ENCODE assay signal across 9 cellular contexts in genomic region chr13:46721054-46721453, GRCh38.
DNase-seq lines count a peak whose midpoint lies in the region; ATAC-seq and TF ChIP-seq lines count a peak whose summit lies in the region.
"Had no signal": no experiment of that assay in that cellular context is flagged by ENCODE, and none has a peak within 500 bp of the region (broad histone marks: within the 10 kb centered on the region; RNA-seq: fewer than 3 reads in every experiment).

No MANE protein-coding gene starts in this region.

- H3K4me3 Mint-ChIP-seq in nephron progenitor cell: no peak overlapping the region

- no peaks in the 10 kb centered on the region for H3K9me3 ChIP-seq in MM.1S (replicated peaks; ENCODE audit: insufficient read depth, low read length)

- no peak for ATAC-seq in HG02623 (IDR thresholded peaks at IDR 0.05; ENCODE audit: unreplicated experiment)
- no peak for ATAC-seq in GM21381 (IDR thresholded peaks at IDR 0.05; ENCODE audit: unreplicated experiment)
- ATAC-seq: activated naive CD4-positive, alpha-beta T cell treated with anti-CD3 and anti-CD28 coated beads, Interleukin-2, amount 50 U/mL, for 72 hours had no signal

- no peak overlapping the region for H3K27ac Mint-ChIP-seq in nephron progenitor cell
- H3K27ac Mint-ChIP-seq: activated naive CD4-positive, alpha-beta T cell treated with anti-CD3 and anti-CD28 coated beads, Interleukin-2, amount 50 U/mL, for 72 hours had no signal

- H3K27me3 ChIP-seq in MM.1S (replicated peaks; ENCODE audit: insufficient read depth, low read length): no peaks in the 10 kb centered on the region

- H2AFZ ChIP-seq in MM.1S (ENCODE audit: low read length): no peak overlapping the region

- H3K4me3 ChIP-seq in MM.1S (ENCODE audit: low read length): no peak overlapping the region
- H3K4me3 ChIP-seq in epithelial cell of proximal tubule (ENCODE audit: low read depth, low read length): no peak overlapping the region

- no peaks in the 10 kb centered on the region for H3K27me3 Mint-ChIP-seq in nephron progenitor cell (ENCODE audit: low read depth, poor library complexity)

- H3K79me2 ChIP-seq in MM.1S (ENCODE audit: low read length): no peaks in the 10 kb centered on the region

- no peak overlapping the region for H3K27ac ChIP-seq in MM.1S (ENCODE audit: low read length)

- H3K4me2 ChIP-seq in MM.1S (ENCODE audit: low read depth, low read length): no peak overlapping the region

- H3K9me3 Mint-ChIP-seq in nephron progenitor cell: peaks cover 7% of the 10 kb centered on the region
- H3K9me3 Mint-ChIP-seq: activated naive CD4-positive, alpha-beta T cell treated with anti-CD3 and anti-CD28 coated beads, Interleukin-2, amount 50 U/mL, for 72 hours had no signal

- no peak overlapping the region for H3K9ac ChIP-seq in MM.1S (ENCODE audit: low read length)

- DNase-seq in NCI-H1092 treated with DMSO at 0.1 percent for 48 hours (lab: John Stamatoyannopoulos, UW) (peak; percentile 14), NCI-H1092 (lab: John Stamatoyannopoulos, UW) (no peak), MM.1S (peak; percentile 8), epithelial cell of proximal tubule (ENCODE audit: low read depth) (no peak), nephron progenitor cell (peak; percentile 53)
- DNase-seq in activated CD4-positive, alpha-beta T cell treated with anti-CD3 and anti-CD28 coated beads, Interleukin-2, amount 50 U/mL, for 1 hour: peak; percentile 49

- H3K36me3 ChIP-seq in MM.1S (replicated peaks; ENCODE audit: insufficient read depth, low read length): no peaks in the 10 kb centered on the region

- peaks cover 36% of the 10 kb centered on the region for H3K36me3 Mint-ChIP-seq in nephron progenitor cell (ENCODE audit: low read depth)

- peak; percentile 21 for TF ChIP-seq CTCF in MM.1S (IDR thresholded peaks at IDR 0.05; ENCODE audit: low read length)
- peak; percentile 66 for TF ChIP-seq CTCF in epithelial cell of proximal tubule (conservative IDR thresholded peaks at IDR 0.05; ENCODE audit: low read depth, low read length)
- TF ChIP-seq CTCF in nephron progenitor cell (IDR thresholded peaks at IDR 0.05): peak; percentile 76

- peaks cover 44% of the 10 kb centered on the region for H3K4me1 Mint-ChIP-seq in nephron progenitor cell

- no peaks in the 10 kb centered on the region for H3K4me1 ChIP-seq in MM.1S (ENCODE audit: low read length)

- no peaks in the 10 kb centered on the region for H3F3A ChIP-seq in MM.1S (ENCODE audit: insufficient read depth, low read length)

- H4K20me1 ChIP-seq in MM.1S (ENCODE audit: insufficient read depth, low read length): no peaks in the 10 kb centered on the region

- no peaks in the 10 kb centered on the region for H3K9me2 ChIP-seq in MM.1S (replicated peaks; ENCODE audit: insufficient read depth, low read length)

Comparison
In these comparisons a context has a peak if more than half of its experiments do, and no peak if none do; other contexts are left out.
1. DNase-seq: peak in NCI-H1092 treated with DMSO at 0.1 percent for 48 hours (single experiment), MM.1S (single experiment), activated CD4-positive, alpha-beta T cell treated with anti-CD3 and anti-CD28 coated beads, Interleukin-2, amount 50 U/mL, for 1 hour (single experiment) and nephron progenitor cell (single experiment); none in NCI-H1092 (single experiment) and epithelial cell of proximal tubule (single experiment).
2. CTCF ChIP-seq: peak in every context shown above with its lines; median percentile 76 in nephron progenitor cell; 66 in epithelial cell of proximal tubule; 21 in MM.1S.